20 cellular contexts compared by ENCODE assay signal in genomic region chr1:223240122-223240521, GRCh38.
DNase-seq lines count a peak whose midpoint lies in the region; ATAC-seq, FAIRE-seq and TF ChIP-seq lines count a peak whose summit lies in the region.
"Had no signal": no experiment of that assay in that cellular context is flagged by ENCODE, and none has a peak within 500 bp of the region (broad histone marks: within the 10 kb centered on the region; RNA-seq: fewer than 3 reads in every experiment).

No MANE protein-coding gene starts in this region.

- TF ChIP-seq RAD21 in GM12878 (IDR thresholded peaks at IDR 0.05; ENCODE audit: insufficient read depth, low read depth, low read length): no peak

- H3K79me2 ChIP-seq in GM12878 (ENCODE audit: control insufficient read depth, insufficient read depth, low read length) (no peaks in the 10 kb centered on the region), neural progenitor cell (ENCODE audit: low read depth) (no peaks in the 10 kb centered on the region)

- H3K9ac ChIP-seq in GM12878 (ENCODE audit: control insufficient read depth, insufficient read depth, low read length) (no peak overlapping the region), neural progenitor cell (no peak overlapping the region)

- H3K36me3 Mint-ChIP-seq in activated naive CD8-positive, alpha-beta T cell: no peaks in the 10 kb centered on the region
- peaks cover 1% of the 10 kb centered on the region for H3K36me3 Mint-ChIP-seq in activated naive CD8-positive, alpha-beta T cell treated with anti-CD3 and anti-CD28 coated beads for 36 hours
- H3K36me3 Mint-ChIP-seq in WTC11: no peaks in the 10 kb centered on the region
- no peaks in the 10 kb centered on the region for H3K36me3 Mint-ChIP-seq in neural progenitor cell
- H3K36me3 Mint-ChIP-seq: CD4-positive, CD25-positive, alpha-beta regulatory T cell had no signal

- no peak for FAIRE-seq in GM12878 (lab: Jason Lieb, UNC)
- FAIRE-seq: D721Med, G401.6, GM12892, GM18507, H54 had no signal

- TF ChIP-seq EP300 in GM12878 (IDR thresholded peaks at IDR 0.05; ENCODE audit: borderline replicate concordance in 1 of 2, control insufficient read depth in 1 of 2, low read depth in 2 of 2, low read length in 2 of 2): no peak

- H3K27me3 ChIP-seq in GM12878 (replicated peaks in 1 of 2; ENCODE audit: control insufficient read depth in 2 of 2, insufficient read depth in 2 of 2, low read length in 1 of 2): no peaks in the 10 kb centered on the region; a peak in 1 of 4 replicates
- no peaks in the 10 kb centered on the region for H3K27me3 ChIP-seq in neural progenitor cell

- no peaks in the 10 kb centered on the region for H3K9me3 ChIP-seq in HEK293 (ENCODE audit: control insufficient read depth, insufficient read depth, low read depth, low read length)
- H3K9me3 ChIP-seq in GM12878 (replicated peaks; ENCODE audit: control insufficient read depth, insufficient read depth, low read length): no peaks in the 10 kb centered on the region
- H3K9me3 ChIP-seq in neural progenitor cell (ENCODE audit: low read depth): no peaks in the 10 kb centered on the region

- BruUV-seq in GM12878 (replicated peaks; lab: Mats Ljungman, UMichigan): TSS peak; percentile 70

- RAD21 ChIA-PET in GM12878 (lab: Charles Lee; ENCODE audit: unreplicated experiment): interaction anchor here (1.4 to 5.4 kb wide), 4 partner anchors 65 to 108 kb away, joined by 4 to 83 read pairs (median 10); partner anchors contain the start of gene TLR5

- H4K20me1 ChIP-seq in GM12878 (ENCODE audit: control insufficient read depth, insufficient read depth): no peaks in the 10 kb centered on the region
- H4K20me1 ChIP-seq in neural progenitor cell (ENCODE audit: low read depth): no peaks in the 10 kb centered on the region

- no peaks in the 10 kb centered on the region for H3K36me3 ChIP-seq in HEK293 (ENCODE audit: control insufficient read depth in 2 of 2, insufficient read depth in 1 of 2, low read length in 2 of 2)
- no peaks in the 10 kb centered on the region for H3K36me3 ChIP-seq in GM12878 (ENCODE audit: control insufficient read depth in 2 of 2, insufficient read depth in 2 of 2, low read length in 1 of 2)
- no peaks in the 10 kb centered on the region for H3K36me3 ChIP-seq in neural progenitor cell

- peaks cover 10% of the 10 kb centered on the region for H3K9me3 Mint-ChIP-seq in activated naive CD8-positive, alpha-beta T cell (ENCODE audit: low read depth)
- peaks cover 7% of the 10 kb centered on the region for H3K9me3 Mint-ChIP-seq in activated naive CD8-positive, alpha-beta T cell treated with anti-CD3 and anti-CD28 coated beads for 36 hours
- H3K9me3 Mint-ChIP-seq in WTC11 (peaks cover 9% of the 10 kb centered on the region; the same call in 1 of the 2 replicates), neural progenitor cell (peaks cover 12% of the 10 kb centered on the region)
- H3K9me3 Mint-ChIP-seq: GM23338, HFFc6 had no signal

- no peak overlapping the region for H3K4me3 Mint-ChIP-seq in activated naive CD8-positive, alpha-beta T cell
- H3K4me3 Mint-ChIP-seq in activated naive CD8-positive, alpha-beta T cell treated with anti-CD3 and anti-CD28 coated beads for 36 hours: no peak overlapping the region
- H3K4me3 Mint-ChIP-seq in WTC11 (no peak overlapping the region), neural progenitor cell (no peak overlapping the region)
- H3K4me3 Mint-ChIP-seq: GM23338, HFFc6 had no signal

- no peaks in the 10 kb centered on the region for H3K27me3 Mint-ChIP-seq in activated naive CD8-positive, alpha-beta T cell
- no peaks in the 10 kb centered on the region for H3K27me3 Mint-ChIP-seq in activated naive CD8-positive, alpha-beta T cell treated with anti-CD3 and anti-CD28 coated beads for 36 hours
- no peaks in the 10 kb centered on the region; the same call in 1 of the 2 replicates for H3K27me3 Mint-ChIP-seq in WTC11 (ENCODE audit: low read depth)
- peaks cover 3% of the 10 kb centered on the region for H3K27me3 Mint-ChIP-seq in neural progenitor cell (ENCODE audit: insufficient read depth, low read depth)

- H3F3A ChIP-seq in neural progenitor cell (ENCODE audit: low read depth): no peaks in the 10 kb centered on the region

- SMC1A ChIA-PET in GM12878 (lab: Charles Lee; ENCODE audit: uncharacterized antibody, unreplicated experiment): interaction anchor here (0.8 to 12.3 kb wide), 6 partner anchors 10 to 309 kb away, joined by 3 to 218 read pairs (median 4); partner anchors contain the start of gene TLR5

- no peak overlapping the region for H2AFZ ChIP-seq in GM12878 (ENCODE audit: control insufficient read depth, low read depth, low read length)
- H2AFZ ChIP-seq in neural progenitor cell (replicated peaks): no peak overlapping the region
- H2AFZ ChIP-seq: GM23338 had no signal

- no peak overlapping the region for H3K4me3 ChIP-seq in HEK293 (ENCODE audit: low read depth, low read length)
- H3K4me3 ChIP-seq in GM12878: no peak overlapping the region
- H3K4me3 ChIP-seq in neural progenitor cell: no peak overlapping the region
- H3K4me3 ChIP-seq: GM23338 had no signal

- H3K4me2 ChIP-seq in GM12878 (ENCODE audit: control insufficient read depth, insufficient read depth) (no peak overlapping the region), neural progenitor cell (no peak overlapping the region)
- H3K4me2 ChIP-seq: GM23338 had no signal

- no peak for TF ChIP-seq POLR2A in GM12878 (IDR thresholded peaks at IDR 0.05; ENCODE audit: low read depth, low read length)

- 0% methylated on average over 2 of the region's 2 CpGs for WGBS in GM12878 (ENCODE audit: insufficient coverage, insufficient replicate concordance, low lambda C conversion rate, missing lambda C conversion rate)

- H3K4me1 ChIP-seq in HEK293 (ENCODE audit: control insufficient read depth, insufficient read depth, low read length) (peaks cover 3% of the 10 kb centered on the region; the same call in 1 of the 2 replicates), GM12878 (ENCODE audit: control insufficient read depth, insufficient read depth, low read length) (no peaks in the 10 kb centered on the region), neural progenitor cell (peaks cover 14% of the 10 kb centered on the region)

- intact Hi-C loops in GM12878 (cut with micrococcal nuclease; ENCODE audit: unreplicated experiment): loop anchor here (5.0 kb wide), 3 partner anchors 158 to 448 kb away; no protein-coding TSS in a partner anchor

- POLR2A ChIA-PET in HEK293 (lab: Yijun Ruan, JAX): no interaction called here
- POLR2A ChIA-PET in GM12878 (lab: Charles Lee): interaction anchor here (1.6 kb wide), 1 partner anchor 106 kb away, joined by 5 read pairs; no protein-coding TSS in a partner anchor
- POLR2A ChIA-PET in WTC11 (lab: Charles Lee): no interaction called here

- ATAC-seq in GM12878: no peak
- ATAC-seq in WTC11: no peak
- ATAC-seq: GM23338 had no signal

- TF ChIP-seq CTCF in HEK293 (tag by site-specific recombination; IDR thresholded peaks at IDR 0.05): no peak
- no peak for TF ChIP-seq CTCF in GM12878 (IDR thresholded peaks at IDR 0.05 in 2 of 3, conservative IDR thresholded peaks at IDR 0.05 in 1 of 3; ENCODE audit: control insufficient read depth in 2 of 3, extremely low read depth in 1 of 3, insufficient read depth in 1 of 3, low read depth in 3 of 3, low read length in 3 of 3)
- TF ChIP-seq CTCF in WTC11 (IDR thresholded peaks at IDR 0.05): no peak
- no peak for TF ChIP-seq CTCF in neural progenitor cell (IDR thresholded peaks at IDR 0.05)

- CTCF ChIA-PET in HEK293 (lab: Yijun Ruan, JAX) (interaction anchor here (0.7 kb wide), 3 partner anchors 274 to 811 kb away, joined by 4 read pairs; no protein-coding TSS in a partner anchor), GM12878 (lab: Yijun Ruan, JAX) (interaction anchor here (0.7 to 12.8 kb wide), 5 partner anchors 31 to 117 kb away, joined by 3 to 406 read pairs (median 4); partner anchors contain the start of gene TLR5), WTC11 (lab: Charles Lee) (no interaction called here)

- in situ Hi-C loops in GM12878 (cut with MboI): no loop called here

- peaks cover 43% of the 10 kb centered on the region for H3K4me1 Mint-ChIP-seq in activated naive CD8-positive, alpha-beta T cell (ENCODE audit: low read depth)
- peaks cover 23% of the 10 kb centered on the region for H3K4me1 Mint-ChIP-seq in activated naive CD8-positive, alpha-beta T cell treated with anti-CD3 and anti-CD28 coated beads for 36 hours
- H3K4me1 Mint-ChIP-seq in WTC11: no peaks in the 10 kb centered on the region
- H3K4me1 Mint-ChIP-seq in neural progenitor cell: no peaks in the 10 kb centered on the region
- H3K4me1 Mint-ChIP-seq: GM23338 had no signal

- H3K27ac ChIP-seq in HEK293 (ENCODE audit: extremely low read depth, low read depth, low read length) (no peak overlapping the region), GM12878 (ENCODE audit: control insufficient read depth, insufficient read depth) (no peak overlapping the region), neural progenitor cell (no peak overlapping the region)
- H3K27ac ChIP-seq: HL-60 had no signal

- peak overlapping the region; percentile 81 for H3K27ac Mint-ChIP-seq in activated naive CD8-positive, alpha-beta T cell
- H3K27ac Mint-ChIP-seq in activated naive CD8-positive, alpha-beta T cell treated with anti-CD3 and anti-CD28 coated beads for 36 hours: no peak overlapping the region
- H3K27ac Mint-ChIP-seq in WTC11 (no peak overlapping the region), neural progenitor cell (no peak overlapping the region)
- H3K27ac Mint-ChIP-seq: GM23338, HFFc6 had no signal

- no peak for DNase-seq in activated naive CD8-positive, alpha-beta T cell treated with anti-CD3 and anti-CD28 coated beads for 36 hours
- DNase-seq in GM12878 (ENCODE audit: low read depth, low spot score) (no peak), WTC11 (ENCODE audit: low spot score) (no peak), NCI-H82 treated with DMSO at 0.1 percent for 48 hours (lab: John Stamatoyannopoulos, UW; ENCODE audit: unreplicated experiment) (no peak), neural progenitor cell (ENCODE audit: low spot score) (no peak)
- DNase-seq: 8988T; C1 segment of cervical spinal cord; Caco-2; CD4-positive, CD25-positive, alpha-beta regulatory T cell; HCEC 1CT; HFFc6 had no signal

TF ChIP-seq in WTC11, 78 proteins besides CTCF, POLR2A, EP300 and RAD21 (continues in another document):
- no peak for TF ChIP-seq NR3C1 (CRISPR knock-in tag; conservative IDR thresholded peaks at IDR 0.05; ENCODE audit: low read depth)
- TF ChIP-seq SOX15 (CRISPR knock-in tag; IDR thresholded peaks at IDR 0.05): no peak
